ENCODE assay signal across 2 cellular contexts in genomic region chr19:35755550-35756371, GRCh38.
TF ChIP-seq lines count a peak whose summit lies in the region.

No MANE protein-coding gene starts in this region.

TF ChIP-seq in liver, 16 proteins besides CTCF, POLR2A, EP300 and RAD21 (continued from another document):
- TF ChIP-seq, protein P1, sequence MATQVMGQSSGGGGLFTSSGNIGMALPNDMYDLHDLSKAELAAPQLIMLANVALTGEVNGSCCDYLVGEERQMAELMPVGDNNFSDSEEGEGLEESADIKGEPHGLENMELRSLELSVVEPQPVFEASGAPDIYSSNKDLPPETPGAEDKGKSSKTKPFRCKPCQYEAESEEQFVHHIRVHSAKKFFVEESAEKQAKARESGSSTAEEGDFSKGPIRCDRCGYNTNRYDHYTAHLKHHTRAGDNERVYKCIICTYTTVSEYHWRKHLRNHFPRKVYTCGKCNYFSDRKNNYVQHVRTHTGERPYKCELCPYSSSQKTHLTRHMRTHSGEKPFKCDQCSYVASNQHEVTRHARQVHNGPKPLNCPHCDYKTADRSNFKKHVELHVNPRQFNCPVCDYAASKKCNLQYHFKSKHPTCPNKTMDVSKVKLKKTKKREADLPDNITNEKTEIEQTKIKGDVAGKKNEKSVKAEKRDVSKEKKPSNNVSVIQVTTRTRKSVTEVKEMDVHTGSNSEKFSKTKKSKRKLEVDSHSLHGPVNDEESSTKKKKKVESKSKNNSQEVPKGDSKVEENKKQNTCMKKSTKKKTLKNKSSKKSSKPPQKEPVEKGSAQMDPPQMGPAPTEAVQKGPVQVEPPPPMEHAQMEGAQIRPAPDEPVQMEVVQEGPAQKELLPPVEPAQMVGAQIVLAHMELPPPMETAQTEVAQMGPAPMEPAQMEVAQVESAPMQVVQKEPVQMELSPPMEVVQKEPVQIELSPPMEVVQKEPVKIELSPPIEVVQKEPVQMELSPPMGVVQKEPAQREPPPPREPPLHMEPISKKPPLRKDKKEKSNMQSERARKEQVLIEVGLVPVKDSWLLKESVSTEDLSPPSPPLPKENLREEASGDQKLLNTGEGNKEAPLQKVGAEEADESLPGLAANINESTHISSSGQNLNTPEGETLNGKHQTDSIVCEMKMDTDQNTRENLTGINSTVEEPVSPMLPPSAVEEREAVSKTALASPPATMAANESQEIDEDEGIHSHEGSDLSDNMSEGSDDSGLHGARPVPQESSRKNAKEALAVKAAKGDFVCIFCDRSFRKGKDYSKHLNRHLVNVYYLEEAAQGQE (IDR thresholded peaks at IDR 0.05): no peak
- TF ChIP-seq EGR1 (IDR thresholded peaks at IDR 0.05; ENCODE audit: low read depth in 2 of 2): no peak
- TF ChIP-seq FOXA1 (IDR thresholded peaks at IDR 0.05): no peak
- TF ChIP-seq TAF1 (conservative IDR thresholded peaks at IDR 0.05): no peak

TF ChIP-seq in SK-N-SH, 30 proteins besides CTCF, POLR2A, EP300 and RAD21 (continued from another document):
- no peak for TF ChIP-seq EZH2phosphoT487 (IDR thresholded peaks at IDR 0.05; ENCODE audit: borderline replicate concordance, low read depth)
- TF ChIP-seq NRF1 (IDR thresholded peaks at IDR 0.05; ENCODE audit: low read depth, low read length): no peak
- TF ChIP-seq, protein P2, sequence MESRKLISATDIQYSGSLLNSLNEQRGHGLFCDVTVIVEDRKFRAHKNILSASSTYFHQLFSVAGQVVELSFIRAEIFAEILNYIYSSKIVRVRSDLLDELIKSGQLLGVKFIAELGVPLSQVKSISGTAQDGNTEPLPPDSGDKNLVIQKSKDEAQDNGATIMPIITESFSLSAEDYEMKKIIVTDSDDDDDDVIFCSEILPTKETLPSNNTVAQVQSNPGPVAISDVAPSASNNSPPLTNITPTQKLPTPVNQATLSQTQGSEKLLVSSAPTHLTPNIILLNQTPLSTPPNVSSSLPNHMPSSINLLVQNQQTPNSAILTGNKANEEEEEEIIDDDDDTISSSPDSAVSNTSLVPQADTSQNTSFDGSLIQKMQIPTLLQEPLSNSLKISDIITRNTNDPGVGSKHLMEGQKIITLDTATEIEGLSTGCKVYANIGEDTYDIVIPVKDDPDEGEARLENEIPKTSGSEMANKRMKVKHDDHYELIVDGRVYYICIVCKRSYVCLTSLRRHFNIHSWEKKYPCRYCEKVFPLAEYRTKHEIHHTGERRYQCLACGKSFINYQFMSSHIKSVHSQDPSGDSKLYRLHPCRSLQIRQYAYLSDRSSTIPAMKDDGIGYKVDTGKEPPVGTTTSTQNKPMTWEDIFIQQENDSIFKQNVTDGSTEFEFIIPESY (IDR thresholded peaks at IDR 0.05; ENCODE audit: borderline replicate concordance, low read depth): no peak
- no peak for TF ChIP-seq GABPA (IDR thresholded peaks at IDR 0.05; ENCODE audit: low read depth)
- no peak for TF ChIP-seq FOXM1 (IDR thresholded peaks at IDR 0.05; ENCODE audit: low read depth)
- TF ChIP-seq, protein P1 (IDR thresholded peaks at IDR 0.05; ENCODE audit: low read depth, low read length): no peak
